8 cellular contexts compared by ENCODE assay signal in genomic region chr6:26044140-26045045, GRCh38. TPM values are rescaled to one million over a fixed set of nuclear protein-coding genes. Genes with fewer than 3 reads are reported as not detected.
DNase-seq lines count a peak whose midpoint lies in the region; ATAC-seq, FAIRE-seq and TF ChIP-seq lines count a peak whose summit lies in the region.

No MANE protein-coding gene starts in this region.

- H3K4me3 ChIP-seq in AG04449 (ENCODE audit: low read depth, low read length): peak overlapping the region; percentile 64
- peak overlapping the region; percentile 10 to 52 (median 26) for H3K4me3 ChIP-seq in pancreas

- H3K36me3 ChIP-seq in pancreas: no peaks in the 10 kb centered on the region

- CTCF ChIA-PET in AG04449 (lab: Yijun Ruan, JAX): interaction anchor here (0.7 to 6.2 kb wide), 10 partner anchors 12 to 62 kb away, joined by 3 to 51 read pairs (median 12); a partner anchor contains a TSS

- intact Hi-C loops in pancreas (cut with DNase I): no loop called here

- ATAC-seq in GM19324 (IDR thresholded peaks at IDR 0.05; ENCODE audit: low FRiP score, unreplicated experiment) (peak; percentile 29), HG03520 (IDR thresholded peaks at IDR 0.05; ENCODE audit: unreplicated experiment) (peak; percentile 28), pancreas (peak; percentile 72 to 80 (median 76))

- no peak for DNase-seq in AG04449 (ENCODE audit: low read depth, low spot score)
- peak; percentile 28 for DNase-seq in activated CD8-positive, alpha-beta memory T cell treated with anti-CD3 and anti-CD28 coated beads, Interleukin-2, amount 50 U/mL, for 4 hours
- peak; percentile 13 for DNase-seq in fibroblast of gingiva (ENCODE audit: low read depth)
- DNase-seq in pancreas: peak in 5 of 6 donors; percentile 68 to 83 (median 80)
- DNase-seq in NCI-H345 treated with DMSO at 0.1 percent for 48 hours (lab: John Stamatoyannopoulos, UW; ENCODE audit: unreplicated experiment): no peak
- DNase-seq in OCI-M1 (lab: John Stamatoyannopoulos, UW): no peak

- TF ChIP-seq CTCF in AG04449 (IDR thresholded peaks at IDR 0.05; ENCODE audit: insufficient read depth, low read length, missing control alignments): no peak
- TF ChIP-seq CTCF in pancreas (IDR thresholded peaks at IDR 0.05): no peak

- POLR2A ChIA-PET in AG04449 (lab: Yijun Ruan, JAX): interaction anchor here (0.5 to 4.0 kb wide), 33 partner anchors 8 to 1823 kb away, joined by 3 to 98 read pairs (median 5); partner anchors contain the start of gene HFE

- peak overlapping the region; percentile 89 to 98 (median 94) for H3K27ac ChIP-seq in pancreas

- 1% methylated on average over 39 of the region's 39 CpGs for WGBS in pancreas, 2 donors

- H3K9me3 ChIP-seq in pancreas: no peaks in the 10 kb centered on the region

- H3K4me1 ChIP-seq in pancreas: peaks cover 0 to 9% (median 5%) of the 10 kb centered on the region in 3 donors

- H3K27me3 ChIP-seq in pancreas: no peaks in the 10 kb centered on the region

- FAIRE-seq in pancreas (lab: Jason Lieb, UNC): no peak

RNA-seq across cellular contexts. Expression of gene HFE, which starts 42.8 kb away (rescaled TPM):
- 10 to 100 TPM in 1 of 6 donors, 1 to 10 TPM in 5; 3.1 to 10.2 (median 3.8) TPM for total RNA-seq in pancreas
- polyA plus RNA-seq in pancreas: 1 to 10 TPM; 3.4 to 3.9 TPM

Comparison
In these comparisons a context has a peak if more than half of its experiments do, and no peak if none do; other contexts are left out.
1. DNase-seq: peak in activated CD8-positive, alpha-beta memory T cell treated with anti-CD3 and anti-CD28 coated beads, Interleukin-2, amount 50 U/mL, for 4 hours (single experiment), fibroblast of gingiva (single experiment) and pancreas (5 of 6); none in AG04449 (single experiment), NCI-H345 treated with DMSO at 0.1 percent for 48 hours (single experiment) and OCI-M1 (single experiment).
2. Peak in every context shown above with its lines, with median percentiles within 50 percentile points of each other: ATAC-seq.